In the genomic region with DNA sequence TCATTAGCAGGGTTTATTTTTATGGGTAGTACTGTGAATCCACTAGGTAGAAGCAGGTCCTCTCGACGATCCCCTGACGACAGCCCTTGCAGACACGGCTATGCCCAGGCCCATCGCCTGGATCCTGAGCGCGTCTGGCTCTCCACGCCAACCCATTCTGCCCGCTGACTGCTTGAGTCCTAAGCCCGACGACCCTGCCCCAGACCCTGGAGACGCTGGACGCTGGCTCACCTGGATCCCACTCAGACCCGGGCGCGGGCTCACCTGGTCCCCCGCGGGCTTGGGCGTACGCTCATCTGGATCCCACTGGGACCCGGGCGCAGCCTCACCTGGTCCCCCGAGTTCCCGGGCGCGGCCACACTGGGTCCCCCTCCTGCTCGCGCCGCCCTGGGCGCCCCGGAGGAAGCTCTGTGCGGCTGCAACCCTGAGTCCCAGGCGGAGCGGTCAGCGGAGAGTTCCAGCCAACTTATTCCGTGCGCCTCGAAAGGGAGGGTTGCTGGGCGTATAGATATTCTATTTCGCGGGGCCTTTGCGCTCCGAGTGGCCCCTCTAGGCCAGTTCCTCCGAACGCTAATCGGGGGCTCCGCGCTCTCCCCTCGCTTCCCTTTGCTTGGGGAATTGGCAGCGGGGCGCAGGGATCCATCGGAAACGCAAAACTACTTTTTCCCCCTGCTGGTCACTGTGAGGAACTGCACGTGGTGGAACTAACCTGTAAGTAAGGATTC, we compare ENCODE assay signal across 8 cellular contexts.
DNase-seq lines count a peak whose midpoint lies in the region; ATAC-seq, FAIRE-seq and TF ChIP-seq lines count a peak whose summit lies in the region.

No MANE protein-coding gene starts in this region.

- peak overlapping the region; percentile 83 for H3K4me3 Mint-ChIP-seq in activated T-cell treated with anti-CD3 and anti-CD28 coated beads, Interleukin-2, amount 50 U/mL, for 4 hours

- no peaks in the 10 kb centered on the region for H3K79me2 ChIP-seq in fibroblast of lung (ENCODE audit: control insufficient read depth, insufficient read depth, low read length)

- H3K27me3 ChIP-seq in fibroblast of lung (ENCODE audit: control insufficient read depth, insufficient read depth, low read length), result peaks cover 6% of the 10 kb centered on the region

- H3K4me3 ChIP-seq in fibroblast of lung (replicated peaks in 1 of 4; ENCODE audit: control extremely low read depth in 1 of 4, insufficient read depth in 1 of 4, low read depth in 3 of 4, low read length in 4 of 4), result peak overlapping the region; percentile 45 to 69 (median 56)

- H3K4me2 ChIP-seq in fibroblast of lung (ENCODE audit: extremely low read depth, insufficient read depth, low read length), result peak overlapping the region; percentile 94

- H3K9me3 Mint-ChIP-seq in activated T-cell treated with anti-CD3 and anti-CD28 coated beads, Interleukin-2, amount 50 U/mL, for 4 hours, result no peaks in the 10 kb centered on the region

- DNase-seq in GM12892 (ENCODE audit: insufficient read length) (peak; percentile 40), NOMO-1 treated with dmso at 0.1 percent for 144 hours (lab: John Stamatoyannopoulos, UW; ENCODE audit: unreplicated experiment) (peak; percentile 38), fibroblast of lung (ENCODE audit: low read depth in 2 of 2) (peak; percentile 62 to 73), myocyte (ENCODE audit: low read depth) (peak; percentile 73)
- DNase-seq in activated T-cell treated with anti-CD3 and anti-CD28 coated beads, Interleukin-2, amount 50 U/mL, for 4 hours, result peak; percentile 33
- DNase-seq in stimulated activated naive CD8-positive, alpha-beta T cell treated with anti-CD3 and anti-CD28 coated beads, Interleukin-15, Interleukin-2, amounts not matched to agents 100 U/mL and 50 U/mL, for 24 hours, result peak; percentile 53

- peaks cover 5% of the 10 kb centered on the region for H3K4me1 Mint-ChIP-seq in activated T-cell treated with anti-CD3 and anti-CD28 coated beads, Interleukin-2, amount 50 U/mL, for 4 hours (ENCODE audit: low read depth)

- ATAC-seq in HG03571 (IDR thresholded peaks at IDR 0.05; ENCODE audit: unreplicated experiment) (peak; percentile 61), GM21717 (IDR thresholded peaks at IDR 0.05; ENCODE audit: unreplicated experiment) (no peak)
- peak; percentile 78 to 80 for ATAC-seq in activated T-cell treated with anti-CD3 and anti-CD28 coated beads, Interleukin-2, amount 50 U/mL, for 4 hours
- peak; percentile 66 for ATAC-seq in stimulated activated naive CD8-positive, alpha-beta T cell treated with anti-CD3 and anti-CD28 coated beads, Interleukin-15, Interleukin-2, amounts not matched to agents 100 U/mL and 50 U/mL, for 24 hours

- H3K27ac ChIP-seq in fibroblast of lung (ENCODE audit: insufficient read depth, low read length), result no peak overlapping the region

- peak; percentile 78 for FAIRE-seq in GM12892 (lab: Jason Lieb, UNC)

- H3K9ac ChIP-seq in fibroblast of lung (ENCODE audit: insufficient read depth, low read length), result no peak overlapping the region

- TF ChIP-seq POLR2A in GM12892 (IDR thresholded peaks at IDR 0.05; ENCODE audit: low read depth, low read length), result no peak

- H3K4me1 ChIP-seq in fibroblast of lung (ENCODE audit: control insufficient read depth, extremely low read depth, insufficient read depth, low read length), result no peaks in the 10 kb centered on the region

- H4K20me1 ChIP-seq in fibroblast of lung (ENCODE audit: control insufficient read depth, extremely low read depth, insufficient read depth, low read length), result no peaks in the 10 kb centered on the region

- H3K9me3 ChIP-seq in fibroblast of lung (ENCODE audit: control insufficient read depth, insufficient read depth, low read depth, low read length), result no peaks in the 10 kb centered on the region

- H2AFZ ChIP-seq in fibroblast of lung (ENCODE audit: low read length), result peak overlapping the region; percentile 61

- peaks cover 11% of the 10 kb centered on the region for H3K27me3 Mint-ChIP-seq in activated T-cell treated with anti-CD3 and anti-CD28 coated beads, Interleukin-2, amount 50 U/mL, for 4 hours (ENCODE audit: low read depth)

- H3K36me3 Mint-ChIP-seq in activated T-cell treated with anti-CD3 and anti-CD28 coated beads, Interleukin-2, amount 50 U/mL, for 4 hours (ENCODE audit: insufficient read depth), result no peaks in the 10 kb centered on the region

- H3K36me3 ChIP-seq in fibroblast of lung (ENCODE audit: control insufficient read depth, insufficient read depth, low read length), result no peaks in the 10 kb centered on the region

- peak; percentile 92 to 97 for TF ChIP-seq CTCF in fibroblast of lung (conservative IDR thresholded peaks at IDR 0.05 in 1 of 2, IDR thresholded peaks at IDR 0.05 in 1 of 2; ENCODE audit: low read depth in 1 of 2, low read length in 2 of 2)
